Comparison of ENCODE assay signal across 17 cellular contexts in the genomic region with DNA sequence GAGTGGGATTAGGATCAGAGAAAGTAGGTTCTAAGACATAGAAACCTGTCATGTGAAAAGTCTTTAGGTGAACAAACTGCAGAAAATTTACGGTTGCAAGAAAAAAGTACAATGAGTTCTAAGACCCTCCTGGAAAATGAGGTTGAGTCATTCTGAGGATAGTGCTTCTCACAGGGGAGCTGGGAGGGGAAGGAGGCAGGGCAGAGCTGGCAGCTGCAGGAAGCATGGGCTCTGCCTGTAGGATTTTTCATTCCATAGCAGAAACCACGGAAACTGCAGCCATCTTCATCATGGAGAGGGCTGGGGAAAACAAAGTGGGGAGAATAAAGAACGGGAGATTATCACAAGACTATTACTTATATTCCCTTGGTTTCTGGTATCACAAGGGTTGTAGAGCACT. TPM values are rescaled to one million over a fixed set of nuclear protein-coding genes. Genes with fewer than 3 reads are reported as not detected.
DNase-seq lines count a peak whose midpoint lies in the region; ATAC-seq and TF ChIP-seq lines count a peak whose summit lies in the region.
"Had no signal": no experiment of that assay in that cellular context is flagged by ENCODE, and none has a peak within 500 bp of the region (broad histone marks: within the 10 kb centered on the region; RNA-seq: fewer than 3 reads in every experiment).

No MANE protein-coding gene starts in this region.

- TF ChIP-seq EP300 in SK-N-SH (IDR thresholded peaks at IDR 0.05; ENCODE audit: borderline replicate concordance in 1 of 2, low read depth in 1 of 2, low read length in 1 of 2), result no peak

- H2AFZ ChIP-seq in HCT116 (ENCODE audit: low read depth, low read length, poor library complexity, severe bottlenecking) (peak overlapping the region; percentile 47), SK-N-SH (ENCODE audit: low read depth) (0 out of 2 replicates have a peak overlapping the region, but pooled peaks have one; percentile 23)

- RAD21 ChIA-PET in HCT116 (lab: Charles Lee; ENCODE audit: low non-redundant PET in 1 of 2, low total read pairs in 2 of 2, uncharacterized antibody in 2 of 2, unreplicated experiment in 2 of 2), result interaction anchor here (0.5 to 2.5 kb wide), 6 partner anchors 33 to 75 kb away, joined by 3 to 9 read pairs (median 3); no protein-coding TSS in a partner anchor

- intact Hi-C loops in HCT116 (cut with micrococcal nuclease), result no loop called here

- 8% methylated on average over 3 of the region's 3 CpGs for WGBS in SK-N-SH (ENCODE audit: low lambda C conversion rate)

- POLR2A ChIA-PET in HCT116 (lab: Charles Lee) (interaction anchor here (0.8 kb wide), 1 partner anchor 66 kb away, joined by 3 read pairs; no protein-coding TSS in a partner anchor), SK-N-SH (lab: Yijun Ruan, JAX) (no interaction called here)

- no peak overlapping the region for H3K27ac ChIP-seq in HCT116 (ENCODE audit: low read depth, low read length)
- H3K27ac ChIP-seq in SK-N-SH (ENCODE audit: low read depth in 2 of 2, low read length in 1 of 2), result no peak overlapping the region
- H3K27ac ChIP-seq: cardiac muscle cell, heart left ventricle had no signal

- H3K4me2 ChIP-seq in HCT116 (ENCODE audit: low read length) (no peak overlapping the region), SK-N-SH (no peak overlapping the region)

- no peaks in the 10 kb centered on the region for H3K27me3 ChIP-seq in HCT116 (ENCODE audit: insufficient read depth, low read length)
- H3K27me3 ChIP-seq in SK-N-SH (ENCODE audit: insufficient read depth), result peaks cover 17% of the 10 kb centered on the region
- H3K27me3 ChIP-seq: cardiac muscle cell, heart left ventricle had no signal

- no peaks in the 10 kb centered on the region for H4K20me1 ChIP-seq in HCT116 (ENCODE audit: insufficient read depth)
- H4K20me1 ChIP-seq in SK-N-SH (ENCODE audit: insufficient read depth), result no peaks in the 10 kb centered on the region

- H3K4me1 ChIP-seq in HCT116 (ENCODE audit: control insufficient read depth in 1 of 2, insufficient read depth in 2 of 2, low read length in 2 of 2) (no peaks in the 10 kb centered on the region; a peak in 1 of 4 replicates), SK-N-SH (ENCODE audit: control insufficient read depth in 1 of 2, insufficient read depth in 2 of 2, low read depth in 1 of 2, low read length in 1 of 2) (no peaks in the 10 kb centered on the region)
- H3K4me1 ChIP-seq: heart left ventricle had no signal

- H3K36me3 ChIP-seq in HCT116 (ENCODE audit: control insufficient read depth in 1 of 2, insufficient read depth in 2 of 2, low read length in 2 of 2) (no peaks in the 10 kb centered on the region), SK-N-SH (replicated peaks in 1 of 2; ENCODE audit: control insufficient read depth in 1 of 2, insufficient read depth in 2 of 2, low read length in 1 of 2) (no peaks in the 10 kb centered on the region)
- H3K36me3 ChIP-seq: cardiac muscle cell, heart left ventricle had no signal

- no peaks in the 10 kb centered on the region for H3K79me2 ChIP-seq in HCT116 (ENCODE audit: insufficient read depth, low read length)
- H3K79me2 ChIP-seq in SK-N-SH (ENCODE audit: insufficient read depth), result no peaks in the 10 kb centered on the region

- CTCF ChIA-PET in HCT116 (lab: Charles Lee), result interaction anchor here (1.0 to 5.9 kb wide), 9 partner anchors 17 to 110 kb away, joined by 3 to 140 read pairs (median 8); no protein-coding TSS in a partner anchor
- CTCF ChIA-PET in SK-N-SH (lab: Yijun Ruan, JAX), result interaction anchor here (0.6 to 11.8 kb wide), 11 partner anchors 10 to 118 kb away, joined by 3 to 172 read pairs (median 4); no protein-coding TSS in a partner anchor

- TF ChIP-seq CTCF in HCT116 (IDR thresholded peaks at IDR 0.05 in 2 of 3, conservative IDR thresholded peaks at IDR 0.05 in 1 of 3; ENCODE audit: borderline replicate concordance in 1 of 3, insufficient read depth in 1 of 3, low read depth in 2 of 3, low read length in 2 of 3) (no peak), SK-N-SH (IDR thresholded peaks at IDR 0.05) (no peak), retinal pigment epithelial cell (conservative IDR thresholded peaks at IDR 0.05; ENCODE audit: low read depth, low read length) (no peak)

- H3K9me2 ChIP-seq in HCT116 (ENCODE audit: insufficient read depth), result no peaks in the 10 kb centered on the region
- no peaks in the 10 kb centered on the region for H3K9me2 ChIP-seq in SK-N-SH

- BruUV-seq in HCT116 (replicated peaks; lab: Mats Ljungman, UMichigan), result no TSS peak

- H3K4me3 ChIP-seq in HCT116 (replicated peaks in 1 of 2; ENCODE audit: low read depth in 1 of 2, low read length in 2 of 2) (no peak overlapping the region), SK-N-SH (ENCODE audit: low read depth in 2 of 2, low read length in 1 of 2) (peak overlapping the region in 1 of 2 experiments; percentile 11; a peak in 1 of 4 replicates), retinal pigment epithelial cell (ENCODE audit: low read length) (no peak overlapping the region)
- H3K4me3 ChIP-seq: cardiac muscle cell, heart left ventricle had no signal

- DNase-seq in HCT116 (ENCODE audit: low read depth, low spot score) (no peak), SK-N-SH (no peak), glomerular visceral epithelial cell (ENCODE audit: extremely low spot score) (peak; percentile 26), retinal pigment epithelial cell (ENCODE audit: low read depth) (peak; percentile 43), NCI-H1694 (lab: John Stamatoyannopoulos, UW) (no peak)
- DNase-seq: CD4-positive, alpha-beta T cell; GF-D8; heart left ventricle; NCI-H1436; NCI-H524 treated with DMSO at 0.1 percent for 48 hours; stimulated activated naive CD4-positive, alpha-beta T cell had no signal

- no peak for ATAC-seq in HCT116
- ATAC-seq in GM21528 (IDR thresholded peaks at IDR 0.05; ENCODE audit: low FRiP score, unreplicated experiment), result no peak
- ATAC-seq in HG02981 (IDR thresholded peaks at IDR 0.05; ENCODE audit: unreplicated experiment), result no peak
- no peak for ATAC-seq in HG02973 (IDR thresholded peaks at IDR 0.05; ENCODE audit: unreplicated experiment)
- ATAC-seq: heart left ventricle, left lobe of liver, sciatic nerve had no signal

- H3K9ac ChIP-seq in HCT116 (ENCODE audit: low read length), result no peak overlapping the region
- H3K9ac ChIP-seq in SK-N-SH, result no peak overlapping the region

- TF ChIP-seq RAD21 in HCT116 (IDR thresholded peaks at IDR 0.05; ENCODE audit: low read depth) (no peak), SK-N-SH (IDR thresholded peaks at IDR 0.05; ENCODE audit: low read length) (no peak)

- no peak for TF ChIP-seq POLR2A in HCT116 (IDR thresholded peaks at IDR 0.05; ENCODE audit: borderline replicate concordance, extremely low read depth, insufficient read depth, insufficient read length)

- 0 out of 4 replicates have a peak, but pooled peaks cover 0 to 6% of the 10 kb centered on the region in 2 experiments for H3K9me3 ChIP-seq in HCT116 (ENCODE audit: control insufficient read depth in 1 of 2, insufficient read depth in 1 of 2, low read depth in 1 of 2, low read length in 2 of 2)
- no peaks in the 10 kb centered on the region for H3K9me3 ChIP-seq in SK-N-SH
- H3K9me3 ChIP-seq: heart left ventricle had no signal

- no peaks in the 10 kb centered on the region for H3F3A ChIP-seq in SK-N-SH (replicated peaks; ENCODE audit: insufficient read depth)

TF ChIP-seq in HCT116, 20 proteins besides CTCF, POLR2A, EP300 and RAD21:
- TF ChIP-seq CEBPB (IDR thresholded peaks at IDR 0.05; ENCODE audit: low read depth) (no peak), YY1 (IDR thresholded peaks at IDR 0.05; ENCODE audit: extremely low read depth, insufficient replicate concordance, low read depth, low read length) (no peak), CBX3 (IDR thresholded peaks at IDR 0.05; ENCODE audit: low read depth) (no peak), SP1 (IDR thresholded peaks at IDR 0.05; ENCODE audit: low read depth) (no peak), JUND (IDR thresholded peaks at IDR 0.05) (no peak), ZFX (IDR thresholded peaks at IDR 0.05) (no peak), EGR1 (IDR thresholded peaks at IDR 0.05; ENCODE audit: low read depth) (no peak), ELF1 (IDR thresholded peaks at IDR 0.05; ENCODE audit: borderline replicate concordance, low read depth) (no peak)
- TF ChIP-seq, protein P1, sequence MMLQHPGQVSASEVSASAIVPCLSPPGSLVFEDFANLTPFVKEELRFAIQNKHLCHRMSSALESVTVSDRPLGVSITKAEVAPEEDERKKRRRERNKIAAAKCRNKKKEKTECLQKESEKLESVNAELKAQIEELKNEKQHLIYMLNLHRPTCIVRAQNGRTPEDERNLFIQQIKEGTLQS (IDR thresholded peaks at IDR 0.05), result no peak

TF ChIP-seq in SK-N-SH, 30 proteins besides CTCF, POLR2A, EP300 and RAD21 (continues in another document):
- TF ChIP-seq YY1 (IDR thresholded peaks at IDR 0.05; ENCODE audit: low read depth) (no peak), TAF1 (IDR thresholded peaks at IDR 0.05; ENCODE audit: borderline replicate concordance, low read depth, low read length) (no peak), GABPA (IDR thresholded peaks at IDR 0.05; ENCODE audit: low read depth) (no peak), RCOR1 (IDR thresholded peaks at IDR 0.05; ENCODE audit: low read length) (no peak), NFIC (IDR thresholded peaks at IDR 0.05; ENCODE audit: borderline replicate concordance) (no peak)

RNA-seq across cellular contexts. Expression of a gene that starts 25.8 kb away (rescaled TPM):
- total RNA-seq in HCT116 (2021; ENCODE audit: unreplicated experiment), result 17.0 TPM
- 7.9 and 12.6 TPM in 2 replicates for polyA plus RNA-seq in HCT116 (2012)
- 10.1 and 14.1 TPM in 2 replicates for polyA plus RNA-seq in SK-N-SH (2012; rRNA removed)
- 13.2 and 14.4 TPM in 2 replicates for polyA plus RNA-seq in SK-N-SH (2012; cell fraction: cytosol; rRNA removed)
- 9.5 and 16.7 TPM in 2 replicates for polyA plus RNA-seq in SK-N-SH (2012; cell fraction: nucleus; rRNA removed)

RNA-seq across cellular contexts. Expression of a gene that starts 58.5 kb away (rescaled TPM):
- total RNA-seq in HCT116 (2021; ENCODE audit: unreplicated experiment), result 340 TPM
- 152 and 230 TPM in 2 replicates for polyA plus RNA-seq in HCT116 (2012)
- polyA plus RNA-seq in SK-N-SH (2012; rRNA removed), result 141 and 161 TPM in 2 replicates
- polyA plus RNA-seq in SK-N-SH (2012; cell fraction: cytosol; rRNA removed), result 216 and 299 TPM in 2 replicates
- polyA plus RNA-seq in SK-N-SH (2012; cell fraction: nucleus; rRNA removed), result 49.3 and 52.3 TPM in 2 replicates

Comparison
In these comparisons a context has a peak if more than half of its experiments do, and no peak if none do; other contexts are left out.
1. DNase-seq: peak in glomerular visceral epithelial cell (single experiment) and retinal pigment epithelial cell (single experiment); none in HCT116 (single experiment), SK-N-SH (single experiment) and NCI-H1694 (single experiment).